17 cellular contexts compared by ENCODE assay signal in genomic region chr14:102943979-102944378, GRCh38. TPM values are rescaled to one million over a fixed set of nuclear protein-coding genes. Genes with fewer than 3 reads are reported as not detected.
A peak's percentile ranks its signal among the peaks of the same experiment; 100 is the strongest.
DNase-seq lines count a peak whose midpoint lies in the region; ATAC-seq and TF ChIP-seq lines count a peak whose summit lies in the region.
"Had no signal": no experiment of that assay in that cellular context is flagged by ENCODE, and none has a peak within 500 bp of the region (broad histone marks: within the 10 kb centered on the region; RNA-seq: fewer than 3 reads in every experiment).

No MANE protein-coding gene starts in this region.

- TF ChIP-seq RAD21 in HCT116 (IDR thresholded peaks at IDR 0.05; ENCODE audit: low read depth) = no peak

- H3K27ac ChIP-seq in HCT116 (ENCODE audit: low read depth, low read length) = no peak overlapping the region
- peak overlapping the region; percentile 92 for H3K27ac ChIP-seq in OCI-LY1 (ENCODE audit: low read depth, low read length, poor library complexity, severe bottlenecking)
- no peak overlapping the region for H3K27ac ChIP-seq in endodermal cell (ENCODE audit: low read depth, low read length)
- no peak overlapping the region for H3K27ac ChIP-seq in osteoblast (ENCODE audit: low read depth, low read length)
- H3K27ac ChIP-seq: A549, HL-60 had no signal

- H3K9ac ChIP-seq in HCT116 (ENCODE audit: low read length) (no peak overlapping the region), OCI-LY1 (ENCODE audit: low read length) (no peak overlapping the region), endodermal cell (ENCODE audit: extremely low read depth, low read length, poor library complexity, severe bottlenecking) (no peak overlapping the region)

- H3K27me3 Mint-ChIP-seq in endodermal cell (ENCODE audit: insufficient read depth) = no peaks in the 10 kb centered on the region
- H3K27me3 Mint-ChIP-seq in type B pancreatic cell = no peaks in the 10 kb centered on the region
- H3K27me3 Mint-ChIP-seq in natural killer cell treated with Interleukin-12 subunit alpha and Interleukin-12 subunit beta and Interleukin-15 and Interleukin-18, amount 100 ng/mL, for 72 hours = peaks cover 0 to 2% of the 10 kb centered on the region in 2 donors

- DNase-seq in HCT116 (ENCODE audit: low read depth, low spot score) (no peak), endodermal cell (no peak), osteoblast (ENCODE audit: insufficient read length, low spot score, missing footprints) (peak; percentile 62), activated gamma-delta T cell treated with Interleukin-2 at 50 U/mL for 16 hours (no peak), type B pancreatic cell (ENCODE audit: extremely low spot score, unreplicated experiment) (no peak)
- DNase-seq in natural killer cell treated with Interleukin-12 subunit alpha and Interleukin-12 subunit beta and Interleukin-15 and Interleukin-18, amount 100 ng/mL, for 72 hours (ENCODE audit: low spot score) = no peak
- DNase-seq: CD8-positive, alpha-beta T cell; COR-L47; DMS153; DMS79 treated with DMSO at 0.1 percent for 48 hours; EL; GOT3; HCEC 1CT had no signal

- no peak overlapping the region for H3K4me3 ChIP-seq in HCT116 (replicated peaks in 1 of 2; ENCODE audit: low read depth in 1 of 2, low read length in 2 of 2)
- H3K4me3 ChIP-seq in OCI-LY1 (ENCODE audit: low read depth, low read length, poor library complexity, severe bottlenecking) = no peak overlapping the region
- no peak overlapping the region for H3K4me3 ChIP-seq in endodermal cell (ENCODE audit: low read length)
- H3K4me3 ChIP-seq in osteoblast (ENCODE audit: insufficient read depth, low read length) = no peak overlapping the region
- H3K4me3 ChIP-seq: A549 had no signal

- H3K4me1 Mint-ChIP-seq in endodermal cell (no peaks in the 10 kb centered on the region), type B pancreatic cell (ENCODE audit: unreplicated experiment) (no peaks in the 10 kb centered on the region)
- peaks cover 3 to 6% of the 10 kb centered on the region in 2 donors for H3K4me1 Mint-ChIP-seq in natural killer cell treated with Interleukin-12 subunit alpha and Interleukin-12 subunit beta and Interleukin-15 and Interleukin-18, amount 100 ng/mL, for 72 hours (ENCODE audit: low read depth in 2 of 2)

- H3K9me2 ChIP-seq in HCT116 (ENCODE audit: insufficient read depth) = no peaks in the 10 kb centered on the region
- no peaks in the 10 kb centered on the region for H3K9me2 ChIP-seq in OCI-LY1 (ENCODE audit: low read depth, low read length)

- 94 to 99% methylated on average over 15 of the region's 15 CpGs for WGBS in endodermal cell (ENCODE audit: insufficient coverage in 1 of 2, insufficient read length in 1 of 2), 2 experiments

- no peaks in the 10 kb centered on the region for H3K9me3 Mint-ChIP-seq in endodermal cell
- H3K9me3 Mint-ChIP-seq in type B pancreatic cell = no peaks in the 10 kb centered on the region
- no peaks in the 10 kb centered on the region for H3K9me3 Mint-ChIP-seq in natural killer cell treated with Interleukin-12 subunit alpha and Interleukin-12 subunit beta and Interleukin-15 and Interleukin-18, amount 100 ng/mL, for 72 hours
- H3K9me3 Mint-ChIP-seq: CD8-positive, alpha-beta T cell had no signal

- H3K4me1 ChIP-seq in HCT116 (ENCODE audit: control insufficient read depth in 1 of 2, insufficient read depth in 2 of 2, low read length in 2 of 2) (peaks cover 0 to 4% of the 10 kb centered on the region in 2 experiments; a peak in 1 of 4 replicates), OCI-LY1 (ENCODE audit: insufficient read depth, low read length, severe bottlenecking) (peaks cover 78% of the 10 kb centered on the region), endodermal cell (ENCODE audit: control insufficient read depth, insufficient read depth, low read length) (no peaks in the 10 kb centered on the region), osteoblast (ENCODE audit: insufficient read depth, low read length) (no peaks in the 10 kb centered on the region)

- intact Hi-C loops in HCT116 (cut with micrococcal nuclease) = no loop called here

- CTCF ChIA-PET in HCT116 (lab: Charles Lee) = no interaction called here

- POLR2A ChIA-PET in HCT116 (lab: Charles Lee) = no interaction called here

- no peaks in the 10 kb centered on the region for H3K79me2 ChIP-seq in HCT116 (ENCODE audit: insufficient read depth, low read length)
- H3K79me2 ChIP-seq in OCI-LY1 (ENCODE audit: insufficient read depth, low read length) = no peaks in the 10 kb centered on the region
- H3K79me2 ChIP-seq in osteoblast (ENCODE audit: insufficient read depth, low read length) = peaks cover 2% of the 10 kb centered on the region

- H3K36me3 ChIP-seq in HCT116 (ENCODE audit: control insufficient read depth in 1 of 2, insufficient read depth in 2 of 2, low read length in 2 of 2) (peaks cover 23 to 40% of the 10 kb centered on the region in 2 experiments), OCI-LY1 (ENCODE audit: insufficient read depth, low read length) (no peaks in the 10 kb centered on the region; the same call in 1 of the 2 replicates), endodermal cell (ENCODE audit: control insufficient read depth, insufficient read depth, low read length) (peaks cover 60% of the 10 kb centered on the region), osteoblast (ENCODE audit: insufficient read depth, low read length) (peaks cover 77% of the 10 kb centered on the region)

- TSS peak; percentile 25 for BruUV-seq in HCT116 (replicated peaks; lab: Mats Ljungman, UMichigan)

- H3K4me3 Mint-ChIP-seq in endodermal cell (no peak overlapping the region), type B pancreatic cell (no peak overlapping the region)
- no peak overlapping the region for H3K4me3 Mint-ChIP-seq in natural killer cell treated with Interleukin-12 subunit alpha and Interleukin-12 subunit beta and Interleukin-15 and Interleukin-18, amount 100 ng/mL, for 72 hours
- H3K4me3 Mint-ChIP-seq: CD14-positive monocyte; CD8-positive, alpha-beta T cell had no signal

- ATAC-seq in HCT116 = no peak
- ATAC-seq in natural killer cell treated with Interleukin-12 subunit alpha and Interleukin-12 subunit beta and Interleukin-15 and Interleukin-18, amount 100 ng/mL, for 72 hours = no peak
- ATAC-seq: A549; CD8-positive, alpha-beta T cell had no signal

- H3K9me3 ChIP-seq in HCT116 (ENCODE audit: control insufficient read depth in 1 of 2, insufficient read depth in 1 of 2, low read depth in 1 of 2, low read length in 2 of 2) (no peaks in the 10 kb centered on the region), OCI-LY1 (ENCODE audit: low read length) (no peaks in the 10 kb centered on the region), endodermal cell (ENCODE audit: control insufficient read depth, low read length) (no peaks in the 10 kb centered on the region), osteoblast (ENCODE audit: low read depth, low read length) (no peaks in the 10 kb centered on the region)
- H3K9me3 ChIP-seq: A549 had no signal

- H3K27ac Mint-ChIP-seq in endodermal cell (peak overlapping the region; percentile 44), type B pancreatic cell (no peak overlapping the region)
- H3K27ac Mint-ChIP-seq in natural killer cell treated with Interleukin-12 subunit alpha and Interleukin-12 subunit beta and Interleukin-15 and Interleukin-18, amount 100 ng/mL, for 72 hours = no peak overlapping the region
- H3K27ac Mint-ChIP-seq: CD8-positive, alpha-beta T cell had no signal

- H3F3A ChIP-seq in OCI-LY1 (ENCODE audit: insufficient read depth, low read length) = 0 out of 2 replicates have a peak, but pooled peaks cover 6% of the 10 kb centered on the region

- TF ChIP-seq CTCF in HCT116 (IDR thresholded peaks at IDR 0.05 in 2 of 3, conservative IDR thresholded peaks at IDR 0.05 in 1 of 3; ENCODE audit: borderline replicate concordance in 1 of 3, insufficient read depth in 1 of 3, low read depth in 2 of 3, low read length in 2 of 3) (no peak), OCI-LY1 (IDR thresholded peaks at IDR 0.05; ENCODE audit: low read length) (no peak), endodermal cell (conservative IDR thresholded peaks at IDR 0.05) (no peak), osteoblast (IDR thresholded peaks at IDR 0.05; ENCODE audit: extremely low read depth, low read depth, low read length) (no peak), type B pancreatic cell (conservative IDR thresholded peaks at IDR 0.05) (no peak)

- H4K20me1 ChIP-seq in HCT116 (ENCODE audit: insufficient read depth) (no peaks in the 10 kb centered on the region), OCI-LY1 (ENCODE audit: insufficient read depth, low read length) (no peaks in the 10 kb centered on the region), osteoblast (ENCODE audit: insufficient read depth, low read length) (peaks cover 8% of the 10 kb centered on the region)

- TF ChIP-seq POLR2A in HCT116 (IDR thresholded peaks at IDR 0.05; ENCODE audit: borderline replicate concordance, extremely low read depth, insufficient read depth, insufficient read length) = no peak

- H3K27me3 ChIP-seq in HCT116 (ENCODE audit: insufficient read depth, low read length) (no peaks in the 10 kb centered on the region), OCI-LY1 (ENCODE audit: insufficient read depth, low read length) (no peaks in the 10 kb centered on the region), endodermal cell (ENCODE audit: control insufficient read depth, insufficient read depth, low read length, poor library complexity, severe bottlenecking) (no peaks in the 10 kb centered on the region), osteoblast (ENCODE audit: insufficient read depth, low read length) (no peaks in the 10 kb centered on the region)

- RAD21 ChIA-PET in HCT116 (lab: Charles Lee; ENCODE audit: low non-redundant PET in 1 of 2, low total read pairs in 2 of 2, uncharacterized antibody in 2 of 2, unreplicated experiment in 2 of 2) = no interaction called here

- peaks cover 80% of the 10 kb centered on the region for H3K36me3 Mint-ChIP-seq in endodermal cell (ENCODE audit: low read depth)
- H3K36me3 Mint-ChIP-seq in type B pancreatic cell = peaks cover 10% of the 10 kb centered on the region
- H3K36me3 Mint-ChIP-seq in natural killer cell treated with Interleukin-12 subunit alpha and Interleukin-12 subunit beta and Interleukin-15 and Interleukin-18, amount 100 ng/mL, for 72 hours = no peaks in the 10 kb centered on the region
- H3K36me3 Mint-ChIP-seq: CD8-positive, alpha-beta T cell had no signal

- H2AFZ ChIP-seq in HCT116 (ENCODE audit: low read depth, low read length, poor library complexity, severe bottlenecking) = no peak overlapping the region
- H2AFZ ChIP-seq in OCI-LY1 (ENCODE audit: low read length) = no peak overlapping the region
- H2AFZ ChIP-seq in osteoblast (ENCODE audit: low read length) = no peak overlapping the region

- H3K4me2 ChIP-seq in HCT116 (ENCODE audit: low read length) = no peak overlapping the region
- no peak overlapping the region for H3K4me2 ChIP-seq in OCI-LY1 (ENCODE audit: low read length)
- no peak overlapping the region for H3K4me2 ChIP-seq in osteoblast (ENCODE audit: insufficient read depth, low read length)
- H3K4me2 ChIP-seq: A549 had no signal

RNA-seq across cellular contexts. Expression of gene AMN, which starts 21.5 kb away (rescaled TPM):
- total RNA-seq in HCT116 (2021; ENCODE audit: unreplicated experiment) (5.7 TPM), endodermal cell (1 to 10 TPM; 1.9 to 3.2 TPM), osteoblast (under 0.01 and 0.29 TPM in 2 replicates), type B pancreatic cell (ENCODE audit: low replicate concordance) (18.3 and 51.7 TPM in 2 replicates)
- 2.6 and 3.2 TPM in 2 replicates for polyA plus RNA-seq in HCT116 (2012)
- 1.6 TPM for polyA plus RNA-seq in endodermal cell (2013, experiment 1 of 2)
- 0.62 TPM for polyA plus RNA-seq in endodermal cell (2013, experiment 2 of 2)
- total RNA-seq in natural killer cell treated with Interleukin-12 subunit alpha and Interleukin-12 subunit beta and Interleukin-15 and Interleukin-18, amount 100 ng/mL, for 72 hours = 1 to 10 TPM in 1 of 2 donors, under 1 TPM in 1; 0.21 to 1.0 TPM
- polyA plus RNA-seq: CD14-positive monocyte had no signal
